In the genomic region with DNA sequence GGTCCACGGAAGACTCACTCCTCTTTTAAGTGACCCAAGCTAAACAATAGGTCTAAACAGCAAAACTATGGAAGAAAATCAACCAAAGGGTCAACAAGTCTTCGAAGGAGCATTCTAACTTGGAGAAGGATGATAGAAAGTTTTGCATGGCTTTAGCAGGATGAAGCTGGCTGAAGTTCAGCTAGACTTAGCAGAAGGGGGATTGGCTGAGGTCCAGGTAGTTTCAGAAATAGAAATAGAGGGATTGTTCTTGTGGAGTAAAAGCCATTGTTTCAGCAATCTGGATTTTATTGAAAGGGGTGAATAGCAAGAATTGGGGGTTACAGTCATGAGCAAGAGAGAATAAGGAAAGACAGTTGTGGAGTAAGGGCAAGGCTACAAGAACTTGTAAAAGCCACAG, we compare ENCODE assay signal across 17 cellular contexts.
"Had no signal": no experiment of that assay in that cellular context is flagged by ENCODE, and none has a peak within 500 bp of the region (broad histone marks: within the 10 kb centered on the region; RNA-seq: fewer than 3 reads in every experiment).

No MANE protein-coding gene starts in this region.

- H3K4me3 Mint-ChIP-seq: naive thymus-derived CD4-positive, alpha-beta T cell had no signal

- H3K9me3 ChIP-seq: ovary, thoracic aorta, transverse colon had no signal

- H3K27me3 ChIP-seq: foreskin keratinocyte, ovary, stomach, transverse colon had no signal

- H3K4me1 Mint-ChIP-seq: immature natural killer cell had no signal

- FAIRE-seq: endometrium, keratinocyte, small intestine had no signal

- H3K36me3 Mint-ChIP-seq: immature natural killer cell; naive thymus-derived CD4-positive, alpha-beta T cell had no signal

- H3K36me3 ChIP-seq: ovary, stomach, thoracic aorta, transverse colon had no signal

- H3K4me1 ChIP-seq: foreskin keratinocyte, stomach, transverse colon had no signal

- ATAC-seq: esophagus mucosa; foreskin keratinocyte; left cardiac atrium; left ventricle myocardium superior; naive thymus-derived CD4-positive, alpha-beta T cell; right cardiac atrium had no signal

- H3K27ac Mint-ChIP-seq: immature natural killer cell; naive thymus-derived CD4-positive, alpha-beta T cell had no signal

- H3K4me3 ChIP-seq: ovary, stomach, thoracic aorta, transverse colon had no signal

- H3K27ac ChIP-seq: foreskin keratinocyte, ovary, stomach, transverse colon had no signal

- DNase-seq: effector memory CD4-positive, alpha-beta T cell; foreskin keratinocyte; immature natural killer cell; left cardiac atrium; left ventricle myocardium superior; naive thymus-derived CD4-positive, alpha-beta T cell; ovary; right cardiac atrium; small intestine; stimulated activated CD4-positive, alpha-beta T cell treated with anti-CD3 and anti-CD28 coated beads, Interleukin-12 subunit alpha, Interleukin-12 subunit beta, amount 100 ng/mL, for 4 hours; stimulated activated naive CD4-positive, alpha-beta T cell; stomach; transverse colon had no signal
